8 cellular contexts compared by ENCODE assay signal in genomic region chr17:27457731-27458523, GRCh38. TPM values are rescaled to one million over a fixed set of nuclear protein-coding genes. Genes with fewer than 3 reads are reported as not detected.
A peak's percentile ranks its signal among the peaks of the same experiment; 100 is the strongest.
DNase-seq lines count a peak whose midpoint lies in the region; ATAC-seq and TF ChIP-seq lines count a peak whose summit lies in the region.

No MANE protein-coding gene starts in this region.

- 55 to 64% methylated on average over 14 of the region's 14 CpGs for WGBS in heart right ventricle, 2 donors

- H3K36me3 Mint-ChIP-seq in effector memory CD8-positive, alpha-beta T cell (ENCODE audit: insufficient read depth), result peaks cover 11% of the 10 kb centered on the region

- peak overlapping the region; percentile 98 for H2AFZ ChIP-seq in neuron (ENCODE audit: low read depth, low read length)

- peak overlapping the region; percentile 89 to 93 for H3K27ac Mint-ChIP-seq in effector memory CD8-positive, alpha-beta T cell

- H3K9me3 Mint-ChIP-seq in effector memory CD8-positive, alpha-beta T cell, result no peaks in the 10 kb centered on the region

- no peak for DNase-seq in heart right ventricle
- no peak for DNase-seq in left ventricle myocardium superior
- DNase-seq in NCI-H82 (lab: John Stamatoyannopoulos, UW), result peak; percentile 94
- DNase-seq in effector memory CD8-positive, alpha-beta T cell, result no peak
- no peak for DNase-seq in SW480 (ENCODE audit: low spot score)
- DNase-seq in activated CD8-positive, alpha-beta memory T cell treated with anti-CD3 and anti-CD28 coated beads, Interleukin-2, amount 50 U/mL, for 48 hours, result no peak

- peak overlapping the region in 2 of 10 donors; percentile 79 to 83 for H3K27ac ChIP-seq in heart right ventricle

- peak overlapping the region in 9 of 10 donors; percentile 72 to 91 (median 88) for H3K4me3 ChIP-seq in heart right ventricle
- peak overlapping the region; percentile 91 for H3K4me3 ChIP-seq in neuron (ENCODE audit: low read length)

- ATAC-seq in heart right ventricle, result no peak
- no peak for ATAC-seq in left ventricle myocardium superior
- ATAC-seq in effector memory CD8-positive, alpha-beta T cell (replicated peaks), result no peak
- no peak for ATAC-seq in GM18870 (IDR thresholded peaks at IDR 0.05; ENCODE audit: unreplicated experiment)

- H3K4me1 ChIP-seq in heart right ventricle (peaks cover 8 to 51% (median 23%) of the 10 kb centered on the region in 9 donors), neuron (ENCODE audit: insufficient read depth, low read length) (peaks cover 23% of the 10 kb centered on the region)

- TF ChIP-seq CTCF in heart right ventricle (IDR thresholded peaks at IDR 0.05), result no peak

- H3K27me3 ChIP-seq in heart right ventricle (no peaks in the 10 kb centered on the region), neuron (ENCODE audit: insufficient read depth, low read length) (peaks cover 4% of the 10 kb centered on the region)

- H3K9me3 ChIP-seq in heart right ventricle (no peaks in the 10 kb centered on the region), neuron (ENCODE audit: low read length) (no peaks in the 10 kb centered on the region)

- peak overlapping the region; percentile 92 to 93 for H3K4me3 Mint-ChIP-seq in effector memory CD8-positive, alpha-beta T cell

- H3K36me3 ChIP-seq in heart right ventricle (no peaks in the 10 kb centered on the region), neuron (ENCODE audit: insufficient read depth, low read length) (no peaks in the 10 kb centered on the region)

- H3K4me1 Mint-ChIP-seq in effector memory CD8-positive, alpha-beta T cell (ENCODE audit: low read depth in 2 of 2), result peaks cover 25 to 36% of the 10 kb centered on the region in 2 donors

- intact Hi-C loops in heart right ventricle (cut with DNase I), result loop anchor here (2.0 to 10.0 kb wide), 14 partner anchors 21 to 223 kb away; no protein-coding TSS in a partner anchor
- intact Hi-C loops in left ventricle myocardium superior (cut with micrococcal nuclease), result no loop called here

- H3K27me3 Mint-ChIP-seq in effector memory CD8-positive, alpha-beta T cell, result no peaks in the 10 kb centered on the region

RNA-seq across cellular contexts. Expression of gene KSR1, which starts 1.7 kb away (rescaled TPM):
- total RNA-seq in heart right ventricle, result 10 to 100 TPM in 5 of 10 donors, 1 to 10 TPM in 5; 5.6 to 19.6 (median 8.6) TPM
- polyA plus RNA-seq in heart right ventricle, result 10 to 100 TPM in 1 of 2 donors, 1 to 10 TPM in 1; 6.0 to 10.1 TPM
- 10.2 TPM for total RNA-seq in left ventricle myocardium superior
